Comparison of ENCODE assay signal across 12 cellular contexts in the genomic region with DNA sequence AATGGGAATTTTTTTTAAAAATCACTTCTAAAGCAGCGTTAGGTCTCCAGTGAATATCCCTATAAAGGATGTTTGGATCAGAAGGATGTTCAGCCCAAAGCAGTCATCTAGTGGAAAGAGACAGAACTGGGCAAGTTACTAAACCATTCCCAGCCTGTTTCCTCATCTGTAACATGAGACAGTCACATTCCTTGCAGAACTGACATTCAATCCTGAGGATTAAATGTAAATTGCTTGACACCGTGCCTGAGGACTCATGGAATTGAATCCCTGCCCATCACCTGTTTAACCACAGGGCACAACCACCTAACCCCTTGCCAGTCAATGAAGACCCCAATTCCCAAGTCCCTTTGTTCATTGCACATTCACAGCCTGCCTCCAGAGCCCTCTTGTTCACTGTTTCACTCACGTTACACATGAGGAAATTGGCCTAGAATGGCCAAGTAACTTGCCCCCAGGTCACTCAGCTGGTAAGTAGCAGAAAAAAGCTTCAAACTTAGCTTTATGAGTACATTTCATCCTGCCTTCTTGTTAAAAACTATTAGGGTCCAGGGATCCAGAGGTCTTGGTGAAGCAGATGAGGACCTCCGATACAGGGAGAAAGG. TPM values are rescaled to one million over a fixed set of nuclear protein-coding genes. Genes with fewer than 3 reads are reported as not detected.
DNase-seq lines count a peak whose midpoint lies in the region; ATAC-seq and TF ChIP-seq lines count a peak whose summit lies in the region.
"Had no signal": no experiment of that assay in that cellular context is flagged by ENCODE, and none has a peak within 500 bp of the region (broad histone marks: within the 10 kb centered on the region; RNA-seq: fewer than 3 reads in every experiment).

No MANE protein-coding gene starts in this region.

- H3K27ac ChIP-seq in brain microvascular endothelial cell (no peak overlapping the region), left lung (no peak overlapping the region)
- H3K27ac ChIP-seq: neutrophil had no signal

- peaks cover 20% of the 10 kb centered on the region for H3K4me1 Mint-ChIP-seq in HFFc6 (ENCODE audit: low read depth)
- H3K4me1 Mint-ChIP-seq in activated T-cell treated with anti-CD3 and anti-CD28 coated beads, Interleukin-2, amount 50 U/mL, for 24 hours (ENCODE audit: low read depth): peaks cover 21% of the 10 kb centered on the region

- peak; percentile 49 for ATAC-seq in left lung

- no peak overlapping the region for H3K4me3 Mint-ChIP-seq in HFFc6
- H3K4me3 Mint-ChIP-seq in activated T-cell treated with anti-CD3 and anti-CD28 coated beads, Interleukin-2, amount 50 U/mL, for 24 hours: no peak overlapping the region

- H3K36me3 ChIP-seq in brain microvascular endothelial cell (replicated peaks) (no peaks in the 10 kb centered on the region), left lung (no peaks in the 10 kb centered on the region)
- H3K36me3 ChIP-seq: neutrophil had no signal

- H3K9me3 Mint-ChIP-seq in HFFc6: no peaks in the 10 kb centered on the region
- no peaks in the 10 kb centered on the region for H3K9me3 Mint-ChIP-seq in activated T-cell treated with anti-CD3 and anti-CD28 coated beads, Interleukin-2, amount 50 U/mL, for 24 hours

- intact Hi-C loops in left lung (cut with DNase I): no loop called here

- H3K27ac Mint-ChIP-seq in HFFc6: peak overlapping the region; percentile 27; the same call in 1 of the 2 replicates
- no peak overlapping the region for H3K27ac Mint-ChIP-seq in activated T-cell treated with anti-CD3 and anti-CD28 coated beads, Interleukin-2, amount 50 U/mL, for 24 hours

- H3K4me3 ChIP-seq in AG10803 (ENCODE audit: low read length) (no peak overlapping the region), brain microvascular endothelial cell (ENCODE audit: low read depth, low read length) (no peak overlapping the region), left lung (no peak overlapping the region)

- H3K4me1 ChIP-seq in left lung: peaks cover 5 to 23% of the 10 kb centered on the region in 2 donors

- no peaks in the 10 kb centered on the region for H3K36me3 Mint-ChIP-seq in HFFc6 (ENCODE audit: low read depth)
- no peaks in the 10 kb centered on the region for H3K36me3 Mint-ChIP-seq in activated T-cell treated with anti-CD3 and anti-CD28 coated beads, Interleukin-2, amount 50 U/mL, for 24 hours (ENCODE audit: low read depth)

- peaks cover 8% of the 10 kb centered on the region for H3K27me3 Mint-ChIP-seq in HFFc6 (ENCODE audit: insufficient read depth)
- H3K27me3 Mint-ChIP-seq in activated T-cell treated with anti-CD3 and anti-CD28 coated beads, Interleukin-2, amount 50 U/mL, for 24 hours: peaks cover 40% of the 10 kb centered on the region

- peak; percentile 73 for DNase-seq in AG10803 (ENCODE audit: low read depth)
- DNase-seq in HFFc6: peak; percentile 72
- peak; percentile 60 for DNase-seq in brain microvascular endothelial cell
- no peak for DNase-seq in left lung
- no peak for DNase-seq in NCI-H2227 (lab: John Stamatoyannopoulos, UW; ENCODE audit: unreplicated experiment)
- no peak for DNase-seq in stimulated activated CD4-positive, alpha-beta T cell treated with anti-CD3 and anti-CD28 coated beads, Interleukin-2, amount 100 ng/mL, for 48 hours
- no peak for DNase-seq in DMS79 (lab: John Stamatoyannopoulos, UW)
- DNase-seq in activated T-cell treated with anti-CD3 and anti-CD28 coated beads, Interleukin-2, amount 50 U/mL, for 24 hours: no peak
- DNase-seq: activated naive CD4-positive, alpha-beta T cell treated with Interleukin-2 at 50 U/mL for 16 hours; NCI-H446 treated with DMSO at 0.1 percent for 48 hours had no signal

- in situ Hi-C loops in brain microvascular endothelial cell (cut with HindIII; ENCODE audit: low pct_ligation_motif_present, low sequenced_read_pairs): no loop called here

- TF ChIP-seq CTCF in AG10803 (conservative IDR thresholded peaks at IDR 0.05; ENCODE audit: low read length) (peak; percentile 52), HFFc6 (IDR thresholded peaks at IDR 0.05) (peak; percentile 29), brain microvascular endothelial cell (IDR thresholded peaks at IDR 0.05; ENCODE audit: low read depth, low read length, missing control alignments) (peak; percentile 29), left lung (IDR thresholded peaks at IDR 0.05) (no peak)

- peaks cover 10% of the 10 kb centered on the region for H3K27me3 ChIP-seq in brain microvascular endothelial cell (replicated peaks)
- peaks cover 18 to 28% of the 10 kb centered on the region in 2 donors for H3K27me3 ChIP-seq in left lung

- no peaks in the 10 kb centered on the region for H3K9me3 ChIP-seq in left lung
- H3K9me3 ChIP-seq: neutrophil had no signal

RNA-seq across cellular contexts. Expression of a gene that starts 1.4 kb away (rescaled TPM):
- total RNA-seq in HFFc6 (2021; fragmentation: NEBNext Ultra II Directional; extraction: Animal tissue kit (Norgen Biotek cat#: 25700)): not detected
- 1 to 10 TPM in 1 of 2 donors, under 1 TPM in 1; 0.52 to 5.4 TPM for total RNA-seq in left lung
- total RNA-seq: frontal cortex had no signal

RNA-seq across cellular contexts. Expression of a gene that starts 14.5 kb away (rescaled TPM):
- total RNA-seq in HFFc6 (2021; fragmentation: NEBNext Ultra II Directional; extraction: Animal tissue kit (Norgen Biotek cat#: 25700)): 1 to 10 TPM; 4.2 to 5.5 (median 4.9) TPM
- 10 to 100 TPM in 1 of 2 donors, 1 to 10 TPM in 1; 5.7 to 10.0 TPM for total RNA-seq in left lung

RNA-seq across cellular contexts. Expression of a gene that starts 23.8 kb away (rescaled TPM):
- total RNA-seq in HFFc6 (2021; fragmentation: NEBNext Ultra II Directional; extraction: Animal tissue kit (Norgen Biotek cat#: 25700)): 10 to 100 TPM; 26.3 to 35.6 (median 28.0) TPM
- total RNA-seq in left lung: 10 to 100 TPM; 42.6 to 51.5 TPM

RNA-seq across cellular contexts. Expression of a gene that starts 28.3 kb away (rescaled TPM):
- total RNA-seq in HFFc6 (2021; fragmentation: NEBNext Ultra II Directional; extraction: Animal tissue kit (Norgen Biotek cat#: 25700)): 10 to 100 TPM; 44.7 to 61.4 (median 56.8) TPM
- total RNA-seq in left lung: 10 to 100 TPM; 42.3 to 66.3 TPM

RNA-seq across cellular contexts. Expression of a gene that starts 30.8 kb away (rescaled TPM):
- total RNA-seq in HFFc6 (2021; fragmentation: NEBNext Ultra II Directional; extraction: Animal tissue kit (Norgen Biotek cat#: 25700)): 10 to 100 TPM; 29.1 to 43.8 (median 32.6) TPM
- total RNA-seq in left lung: 10 to 100 TPM; 38.4 to 41.2 TPM

Comparison
In these comparisons a context has a peak if more than half of its experiments do, and no peak if none do; other contexts are left out.
1. DNase-seq: peak in AG10803 (single experiment), HFFc6 (single experiment) and brain microvascular endothelial cell (single experiment); none in left lung (0 of 2), NCI-H2227 (single experiment), stimulated activated CD4-positive, alpha-beta T cell treated with anti-CD3 and anti-CD28 coated beads, Interleukin-2, amount 100 ng/mL, for 48 hours (0 of 2), DMS79 (single experiment) and activated T-cell treated with anti-CD3 and anti-CD28 coated beads, Interleukin-2, amount 50 U/mL, for 24 hours (single experiment).
2. CTCF ChIP-seq: peak in AG10803 (single experiment), HFFc6 (single experiment) and brain microvascular endothelial cell (single experiment); none in left lung (0 of 2).